14 cellular contexts compared by ENCODE assay signal in genomic region chr6:44742828-44743372, GRCh38.
DNase-seq lines count a peak whose midpoint lies in the region; ATAC-seq and TF ChIP-seq lines count a peak whose summit lies in the region.
"Had no signal": no experiment of that assay in that cellular context is flagged by ENCODE, and none has a peak within 500 bp of the region (broad histone marks: within the 10 kb centered on the region; RNA-seq: fewer than 3 reads in every experiment).

No MANE protein-coding gene starts in this region.

- H2AFZ ChIP-seq in GM23338, result peak overlapping the region; percentile 66
- H2AFZ ChIP-seq in osteoblast (ENCODE audit: low read length), result no peak overlapping the region

- TF ChIP-seq POLR2A in esophagus muscularis mucosa (IDR thresholded peaks at IDR 0.05; ENCODE audit: low read depth), result no peak

- H3K9me3 ChIP-seq in esophagus muscularis mucosa (no peaks in the 10 kb centered on the region), osteoblast (ENCODE audit: low read depth, low read length) (no peaks in the 10 kb centered on the region), tibial artery (peaks cover 0 to 3% (median 0%) of the 10 kb centered on the region in 3 donors)

- peaks cover 19% of the 10 kb centered on the region; the same call in 2 of the 3 replicates for H3K36me3 Mint-ChIP-seq in GM23338 (ENCODE audit: low read depth)
- H3K36me3 Mint-ChIP-seq: CD4-positive, CD25-positive, alpha-beta regulatory T cell; IgD-negative memory B cell had no signal

- H3K4me3 ChIP-seq in GM23338 (no peak overlapping the region), esophagus muscularis mucosa (no peak overlapping the region), osteoblast (ENCODE audit: insufficient read depth, low read length) (no peak overlapping the region), tibial artery (no peak overlapping the region)
- H3K4me3 ChIP-seq: BLaER1 treated with 17β-estradiol and CSF1 and Interleukin-3, amounts not matched to agents 10 nM and 100 nM had no signal

- peaks cover 6% of the 10 kb centered on the region; the same call in 1 of the 2 replicates for H3K9me2 ChIP-seq in GM23338 (ENCODE audit: insufficient read depth)

- H3K36me3 ChIP-seq in GM23338 (ENCODE audit: insufficient read depth), result 0 out of 2 replicates have a peak, but pooled peaks cover 5% of the 10 kb centered on the region
- no peaks in the 10 kb centered on the region for H3K36me3 ChIP-seq in esophagus muscularis mucosa
- H3K36me3 ChIP-seq in osteoblast (ENCODE audit: insufficient read depth, low read length), result no peaks in the 10 kb centered on the region
- no peaks in the 10 kb centered on the region for H3K36me3 ChIP-seq in tibial artery
- H3K36me3 ChIP-seq: BLaER1 treated with 17β-estradiol and CSF1 and Interleukin-3, amounts not matched to agents 10 nM and 100 nM had no signal

- no peak overlapping the region for H3K4me3 Mint-ChIP-seq in GM23338
- H3K4me3 Mint-ChIP-seq: CD4-positive, CD25-positive, alpha-beta regulatory T cell; IgD-negative memory B cell had no signal

- intact Hi-C loops in esophagus muscularis mucosa (cut with DNase I), result no loop called here
- intact Hi-C loops in tibial artery (cut with DNase I; ENCODE audit: low total_unique reads), result no loop called here

- TF ChIP-seq CTCF in GM23338 (conservative IDR thresholded peaks at IDR 0.05; ENCODE audit: low read depth in 2 of 2) (no peak), esophagus muscularis mucosa (IDR thresholded peaks at IDR 0.05) (no peak), osteoblast (IDR thresholded peaks at IDR 0.05; ENCODE audit: extremely low read depth, low read depth, low read length) (no peak), tibial artery (IDR thresholded peaks at IDR 0.05) (no peak), omental fat pad (IDR thresholded peaks at IDR 0.05) (no peak)

- peaks cover 11% of the 10 kb centered on the region for H3K4me1 Mint-ChIP-seq in GM23338
- H3K4me1 Mint-ChIP-seq: CD4-positive, CD25-positive, alpha-beta regulatory T cell had no signal

- no peak for TF ChIP-seq EP300 in esophagus muscularis mucosa (IDR thresholded peaks at IDR 0.05)

- no peaks in the 10 kb centered on the region for H4K20me1 ChIP-seq in GM23338 (replicated peaks; ENCODE audit: insufficient read depth)
- H4K20me1 ChIP-seq in osteoblast (ENCODE audit: insufficient read depth, low read length), result no peaks in the 10 kb centered on the region
- H4K20me1 ChIP-seq: BLaER1 treated with 17β-estradiol and CSF1 and Interleukin-3, amounts not matched to agents 10 nM and 100 nM had no signal

- ATAC-seq in GM23338 (no peak), left lobe of liver (peak; percentile 32), omental fat pad (ENCODE audit: low FRiP score) (no peak)
- ATAC-seq: HCT116 had no signal

- no peaks in the 10 kb centered on the region for H3F3A ChIP-seq in GM23338 (replicated peaks; ENCODE audit: low read depth)

- H3K4me2 ChIP-seq in GM23338 (no peak overlapping the region), osteoblast (ENCODE audit: insufficient read depth, low read length) (no peak overlapping the region)
- H3K4me2 ChIP-seq: BLaER1 treated with 17β-estradiol and CSF1 and Interleukin-3, amounts not matched to agents 10 nM and 100 nM had no signal

- peaks cover 4% of the 10 kb centered on the region for H3K27me3 Mint-ChIP-seq in GM23338 (ENCODE audit: insufficient read depth, low read depth, poor library complexity)

- no peak for DNase-seq in GM23338 (ENCODE audit: low spot score)
- DNase-seq in esophagus muscularis mucosa (ENCODE audit: extremely low spot score), result peak; percentile 57
- DNase-seq in left lobe of liver (ENCODE audit: low spot score), result no peak
- DNase-seq in osteoblast (ENCODE audit: insufficient read length, low spot score, missing footprints), result peak; percentile 59
- DNase-seq in cortex of kidney (lab: John Stamatoyannopoulos, UW), result no peak
- DNase-seq in tibial artery, result no peak
- no peak for DNase-seq in omental fat pad (ENCODE audit: low spot score)
- DNase-seq: ACHN; CD4-positive, CD25-positive, alpha-beta regulatory T cell; DMS53; GF-D8 had no signal

- peaks cover 30% of the 10 kb centered on the region for H3K9me3 Mint-ChIP-seq in GM23338

- H3K27ac ChIP-seq in GM23338 (ENCODE audit: low read depth) (no peak overlapping the region), esophagus muscularis mucosa (replicated peaks in 1 of 4) (no peak overlapping the region), osteoblast (ENCODE audit: low read depth, low read length) (no peak overlapping the region), tibial artery (no peak overlapping the region)
- H3K27ac ChIP-seq: BLaER1 treated with 17β-estradiol and CSF1 and Interleukin-3, amounts not matched to agents 10 nM and 100 nM had no signal

- H3K79me2 ChIP-seq in GM23338 (replicated peaks; ENCODE audit: insufficient read depth) (no peaks in the 10 kb centered on the region), osteoblast (ENCODE audit: insufficient read depth, low read length) (no peaks in the 10 kb centered on the region)

- WGBS in esophagus muscularis mucosa, result 93% methylated on average over 2 of the region's 2 CpGs

- no peaks in the 10 kb centered on the region for H3K27me3 ChIP-seq in GM23338 (ENCODE audit: insufficient read depth)
- no peaks in the 10 kb centered on the region for H3K27me3 ChIP-seq in esophagus muscularis mucosa
- H3K27me3 ChIP-seq in osteoblast (ENCODE audit: insufficient read depth, low read length), result peaks cover 3% of the 10 kb centered on the region
- no peaks in the 10 kb centered on the region for H3K27me3 ChIP-seq in tibial artery
- H3K27me3 ChIP-seq: BLaER1 treated with 17β-estradiol and CSF1 and Interleukin-3, amounts not matched to agents 10 nM and 100 nM had no signal

- H3K4me1 ChIP-seq in GM23338 (ENCODE audit: insufficient read depth), result peaks cover 8% of the 10 kb centered on the region; the same call in 1 of the 2 replicates
- peaks cover 0 to 10% (median 9%) of the 10 kb centered on the region in 4 donors for H3K4me1 ChIP-seq in esophagus muscularis mucosa
- peaks cover 12% of the 10 kb centered on the region for H3K4me1 ChIP-seq in osteoblast (ENCODE audit: insufficient read depth, low read length)
- no peaks in the 10 kb centered on the region for H3K4me1 ChIP-seq in tibial artery

- no peak overlapping the region for H3K27ac Mint-ChIP-seq in GM23338
- H3K27ac Mint-ChIP-seq: CD4-positive, CD25-positive, alpha-beta regulatory T cell; IgD-negative memory B cell had no signal

TF ChIP-seq in GM23338, 12 proteins besides CTCF, POLR2A, EP300 and RAD21:
- TF ChIP-seq ZNF331 (CRISPR knock-in tag; IDR thresholded peaks at IDR 0.05; ENCODE audit: low read depth) (no peak), ZNF114 (CRISPR knock-in tag; IDR thresholded peaks at IDR 0.05) (no peak), POLR2AphosphoS5 (IDR thresholded peaks at IDR 0.05; ENCODE audit: low read depth) (no peak), EZH2phosphoT487 (IDR thresholded peaks at IDR 0.05; ENCODE audit: unreplicated experiment) (no peak), STAT1 (IDR thresholded peaks at IDR 0.05; ENCODE audit: unreplicated experiment) (no peak), REST (IDR thresholded peaks at IDR 0.05; ENCODE audit: unreplicated experiment) (no peak), CREB1 (CRISPR knock-in tag; IDR thresholded peaks at IDR 0.05; ENCODE audit: low read depth) (no peak), EZH2 (IDR thresholded peaks at IDR 0.05; ENCODE audit: low read depth, unreplicated experiment) (no peak), JUNB (IDR thresholded peaks at IDR 0.05; ENCODE audit: unreplicated experiment) (no peak)

Comparison
In these comparisons a context has a peak if more than half of its experiments do, and no peak if none do; other contexts are left out.
1. DNase-seq: peak in esophagus muscularis mucosa (single experiment) and osteoblast (single experiment); none in GM23338 (single experiment), left lobe of liver (single experiment), cortex of kidney (single experiment), tibial artery (0 of 2) and omental fat pad (single experiment).